Comparison of ENCODE assay signal across 18 cellular contexts in the genomic region with DNA sequence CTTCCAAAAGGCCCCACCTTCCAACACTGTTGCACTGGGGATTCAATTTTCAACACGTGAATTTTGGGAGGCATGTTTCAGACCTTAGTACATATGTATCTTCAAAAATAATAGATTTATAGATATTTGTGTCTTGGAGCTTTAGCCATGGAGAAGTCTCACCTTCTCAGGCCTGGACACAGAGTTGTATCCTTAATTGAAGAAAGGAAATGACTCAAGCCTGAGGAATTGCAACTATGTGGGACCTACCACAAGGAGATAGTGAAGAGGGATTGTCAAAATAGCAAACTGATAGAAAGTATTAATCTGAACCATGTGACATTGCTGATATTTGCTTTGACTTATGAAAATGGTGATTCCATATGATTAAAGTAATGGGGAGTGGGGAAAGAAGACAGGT.
DNase-seq lines count a peak whose midpoint lies in the region; ATAC-seq, FAIRE-seq and TF ChIP-seq lines count a peak whose summit lies in the region.
"Had no signal": no experiment of that assay in that cellular context is flagged by ENCODE, and none has a peak within 500 bp of the region (broad histone marks: within the 10 kb centered on the region; RNA-seq: fewer than 3 reads in every experiment).

No MANE protein-coding gene starts in this region.

- H3K27me3 ChIP-seq in keratinocyte (ENCODE audit: control insufficient read depth, extremely low read depth, insufficient read depth, low read length) (no peaks in the 10 kb centered on the region), right lobe of liver (no peaks in the 10 kb centered on the region)
- H3K27me3 ChIP-seq: gastroesophageal sphincter, SJSA1, spleen had no signal

- H3K27ac ChIP-seq in keratinocyte (ENCODE audit: control insufficient read depth, insufficient read depth, low read length) (no peak overlapping the region), right lobe of liver (no peak overlapping the region)
- H3K27ac ChIP-seq: gastroesophageal sphincter, parathyroid adenoma, SJSA1, spleen had no signal

- no peaks in the 10 kb centered on the region for H3K79me2 ChIP-seq in keratinocyte (ENCODE audit: control insufficient read depth, insufficient read depth, low read length)
- H3K79me2 ChIP-seq: parathyroid adenoma had no signal

- H3K9me1 ChIP-seq in keratinocyte (ENCODE audit: control insufficient read depth, extremely low read depth, insufficient read depth, low read length): no peaks in the 10 kb centered on the region

- H3K27me3 Mint-ChIP-seq in T-helper 17 cell: no peaks in the 10 kb centered on the region

- no peaks in the 10 kb centered on the region for H3K36me3 Mint-ChIP-seq in T-helper 17 cell (ENCODE audit: low read depth)
- H3K36me3 Mint-ChIP-seq: brain had no signal

- FAIRE-seq in keratinocyte (lab: Jason Lieb, UNC): no peak

- H4K20me1 ChIP-seq in keratinocyte (ENCODE audit: control insufficient read depth, extremely low read depth, insufficient read depth, low read length): no peaks in the 10 kb centered on the region

- H3K36me3 ChIP-seq in keratinocyte (ENCODE audit: control insufficient read depth in 2 of 2, extremely low read depth in 1 of 2, insufficient read depth in 2 of 2, low read length in 2 of 2): no peaks in the 10 kb centered on the region
- no peaks in the 10 kb centered on the region for H3K36me3 ChIP-seq in right lobe of liver
- H3K36me3 ChIP-seq: gastroesophageal sphincter, SJSA1, spleen had no signal

- WGBS in right lobe of liver (ENCODE audit: insufficient coverage, low coverage, low lambda C conversion rate, missing lambda C conversion rate): 88% methylated on average over 1 of the region's 1 CpG

- ATAC-seq in GM19467 (IDR thresholded peaks at IDR 0.05; ENCODE audit: unreplicated experiment): no peak
- no peak for ATAC-seq in T-helper 17 cell
- no peak for ATAC-seq in right lobe of liver
- ATAC-seq: gastroesophageal sphincter, left cardiac atrium had no signal

- DNase-seq in Caki2 (ENCODE audit: low read depth): peak; percentile 25
- peak; percentile 37 to 39 for DNase-seq in cardiac fibroblast (ENCODE audit: low read depth in 2 of 2)
- peak; percentile 17 for DNase-seq in keratinocyte (ENCODE audit: low read depth, low spot score)
- DNase-seq in activated gamma-delta T cell (lab: John Stamatoyannopoulos, UW): no peak
- no peak for DNase-seq in T-helper 17 cell
- DNase-seq in right lobe of liver: no peak
- DNase-seq: activated effector memory CD4-positive, alpha-beta T cell treated with Interleukin-2 at 50 U/mL for 16 hours; effector memory CD4-positive, alpha-beta T cell; left cardiac atrium; NCI-H1105 treated with DMSO at 0.1 percent for 48 hours; NCI-H345; spleen had no signal

- no peak overlapping the region for H3K4me3 Mint-ChIP-seq in T-helper 17 cell
- H3K4me3 Mint-ChIP-seq: brain had no signal

- TF ChIP-seq RAD21 in Ishikawa (IDR thresholded peaks at IDR 0.05; ENCODE audit: low read depth): no peak

- no peak overlapping the region for H3K9ac ChIP-seq in keratinocyte (ENCODE audit: control insufficient read depth, extremely low read depth, insufficient read depth, low read length)
- H3K9ac ChIP-seq: parathyroid adenoma had no signal

- no peak for TF ChIP-seq EP300 in Ishikawa (IDR thresholded peaks at IDR 0.05; ENCODE audit: borderline replicate concordance)

- no peak overlapping the region for H3K27ac Mint-ChIP-seq in T-helper 17 cell
- H3K27ac Mint-ChIP-seq: brain had no signal

- in situ Hi-C loops in Caki2 (cut with HindIII; ENCODE audit: low pct_unique_long_range_greater_than_20kb, low sequenced_read_pairs): no loop called here

- H3K4me1 Mint-ChIP-seq in T-helper 17 cell: no peaks in the 10 kb centered on the region
- H3K4me1 Mint-ChIP-seq: brain had no signal

- intact Hi-C loops in right lobe of liver (cut with DNase I): no loop called here

- no peaks in the 10 kb centered on the region for H3K9me3 ChIP-seq in keratinocyte (ENCODE audit: control insufficient read depth, low read depth, low read length)
- H3K9me3 ChIP-seq in T-helper 17 cell (ENCODE audit: control insufficient read depth, low read length, poor library complexity, severe bottlenecking): no peaks in the 10 kb centered on the region
- H3K9me3 ChIP-seq in right lobe of liver: no peaks in the 10 kb centered on the region
- H3K9me3 ChIP-seq: gastroesophageal sphincter, SJSA1, spleen had no signal

- no peak for TF ChIP-seq POLR2A in right lobe of liver (IDR thresholded peaks at IDR 0.05)

- H3K4me3 ChIP-seq in cardiac fibroblast (replicated peaks in 1 of 2; ENCODE audit: low read depth in 2 of 2, low read length in 2 of 2): no peak overlapping the region
- no peak overlapping the region for H3K4me3 ChIP-seq in keratinocyte (ENCODE audit: control insufficient read depth in 2 of 3, extremely low read depth in 1 of 3, insufficient read depth in 2 of 3, low read depth in 1 of 3, low read length in 3 of 3)
- H3K4me3 ChIP-seq in right lobe of liver: no peak overlapping the region
- H3K4me3 ChIP-seq: gastroesophageal sphincter, SJSA1, spleen had no signal

- no peak for TF ChIP-seq CTCF in cardiac fibroblast (IDR thresholded peaks at IDR 0.05; ENCODE audit: low read depth, low read length)
- no peak for TF ChIP-seq CTCF in keratinocyte (optimal IDR thresholded peaks at IDR 0.05 in 1 of 3, IDR thresholded peaks at IDR 0.05 in 1 of 3, conservative IDR thresholded peaks at IDR 0.05 in 1 of 3; ENCODE audit: extremely low read depth in 1 of 3, insufficient read depth in 2 of 3, low read length in 3 of 3)
- no peak for TF ChIP-seq CTCF in right lobe of liver (IDR thresholded peaks at IDR 0.05)

- H2AFZ ChIP-seq in keratinocyte (ENCODE audit: control insufficient read depth, low read length): peak overlapping the region; percentile 40
- H2AFZ ChIP-seq: parathyroid adenoma had no signal

- H3K4me2 ChIP-seq in keratinocyte (ENCODE audit: control insufficient read depth, extremely low read depth, insufficient read depth, low read depth, low read length): no peak overlapping the region

- dilution Hi-C loops in keratinocyte (cut with MboI; ENCODE audit: extremely low pct_ligation_motif_present, low sequenced_read_pairs): no loop called here

- peaks cover 22% of the 10 kb centered on the region for H3K4me1 ChIP-seq in keratinocyte (ENCODE audit: control insufficient read depth, extremely low read depth, insufficient read depth, low read length)
- H3K4me1 ChIP-seq in right lobe of liver: no peaks in the 10 kb centered on the region
- H3K4me1 ChIP-seq: gastroesophageal sphincter, parathyroid adenoma, spleen had no signal

TF ChIP-seq in Ishikawa, 13 proteins besides CTCF, POLR2A, EP300 and RAD21:
- TF ChIP-seq CREB1 (IDR thresholded peaks at IDR 0.05; ENCODE audit: low read depth) (no peak), ZBTB7A (IDR thresholded peaks at IDR 0.05; ENCODE audit: low read depth) (no peak), TEAD4 (IDR thresholded peaks at IDR 0.05) (peak; percentile 54)

Comparison
In these comparisons a context has a peak if more than half of its experiments do, and no peak if none do; other contexts are left out.
1. DNase-seq: peak in Caki2 (single experiment), cardiac fibroblast (2 of 2) and keratinocyte (single experiment); none in activated gamma-delta T cell (single experiment), T-helper 17 cell (0 of 3) and right lobe of liver (0 of 3).